8 cellular contexts compared by ENCODE assay signal in genomic region chr19:45514376-45515051, GRCh38. TPM values are rescaled to one million over a fixed set of nuclear protein-coding genes. Genes with fewer than 3 reads are reported as not detected.
DNase-seq lines count a peak whose midpoint lies in the region; ATAC-seq and TF ChIP-seq lines count a peak whose summit lies in the region.

No MANE protein-coding gene starts in this region.

- peaks cover 65% of the 10 kb centered on the region for H3K4me1 Mint-ChIP-seq in activated CD4-positive, alpha-beta memory T cell treated with anti-CD3 and anti-CD28 coated beads for 36 hours (ENCODE audit: low read depth)

- peaks cover 13% of the 10 kb centered on the region for H3K36me3 Mint-ChIP-seq in activated CD4-positive, alpha-beta memory T cell treated with anti-CD3 and anti-CD28 coated beads for 36 hours

- H3K27me3 Mint-ChIP-seq in activated CD4-positive, alpha-beta memory T cell treated with anti-CD3 and anti-CD28 coated beads for 36 hours, result no peaks in the 10 kb centered on the region

- peak overlapping the region; percentile 87 for H3K27ac Mint-ChIP-seq in activated CD4-positive, alpha-beta memory T cell treated with anti-CD3 and anti-CD28 coated beads for 36 hours

- POLR2A ChIA-PET in activated CD4-positive, alpha-beta memory T cell treated with anti-CD3 and anti-CD28 coated beads for 36 hours (lab: Charles Lee), result interaction anchor here (0.8 kb wide), 1 partner anchor 128 kb away, joined by 3 read pairs; no protein-coding TSS in a partner anchor

- H3K4me3 Mint-ChIP-seq in activated CD4-positive, alpha-beta memory T cell treated with anti-CD3 and anti-CD28 coated beads for 36 hours, result peak overlapping the region; percentile 2

- peak overlapping the region; percentile 80 for H3K27ac ChIP-seq in HL-60 (replicated peaks)

- CTCF ChIA-PET in activated CD4-positive, alpha-beta memory T cell treated with anti-CD3 and anti-CD28 coated beads for 36 hours (lab: Charles Lee), result interaction anchor here (1.0 to 1.9 kb wide), 7 partner anchors 17 to 202 kb away, joined by 3 to 8 read pairs (median 4); partner anchors contain the start of genes QPCTL, RTN2 and SNRPD2

- no peaks in the 10 kb centered on the region for H3K27me3 ChIP-seq in HL-60 (ENCODE audit: insufficient read depth, poor library complexity, severe bottlenecking)

- intact Hi-C loops in activated CD4-positive, alpha-beta memory T cell treated with anti-CD3 and anti-CD28 coated beads for 36 hours (cut with micrococcal nuclease), result no loop called here

- DNase-seq in HL-60 (ENCODE audit: low read depth in 1 of 2, low spot score in 1 of 2) (no peak), iPS-NIHi11 (ENCODE audit: low spot score) (peak; percentile 32), NCI-H526 treated with DMSO at 0.1 percent for 48 hours (lab: John Stamatoyannopoulos, UW) (no peak), HK-2 (ENCODE audit: unreplicated experiment) (no peak), islet precursor cell (no peak)
- peak; percentile 35 for DNase-seq in activated CD4-positive, alpha-beta memory T cell treated with anti-CD3 and anti-CD28 coated beads for 36 hours
- DNase-seq in stimulated activated naive CD8-positive, alpha-beta T cell treated with anti-CD3 and anti-CD28 coated beads, Interleukin-15, Interleukin-2, amounts not matched to agents 100 U/mL and 50 U/mL, for 24 hours, result no peak

- no peak for TF ChIP-seq CTCF in HL-60 (IDR thresholded peaks at IDR 0.05; ENCODE audit: insufficient read depth, low read length)

- peak; percentile 59 for ATAC-seq in stimulated activated naive CD8-positive, alpha-beta T cell treated with anti-CD3 and anti-CD28 coated beads, Interleukin-15, Interleukin-2, amounts not matched to agents 100 U/mL and 50 U/mL, for 24 hours
- ATAC-seq in GM19467 (IDR thresholded peaks at IDR 0.05; ENCODE audit: unreplicated experiment), result no peak

- H3K9me3 Mint-ChIP-seq in activated CD4-positive, alpha-beta memory T cell treated with anti-CD3 and anti-CD28 coated beads for 36 hours, result no peaks in the 10 kb centered on the region

- no peak overlapping the region for H3K4me3 ChIP-seq in HL-60 (replicated peaks; ENCODE audit: insufficient read depth, low read length)

RNA-seq across cellular contexts. Expression of gene VASP, which starts 7.2 kb away (rescaled TPM):
- 100 to 1,000 TPM; 167 to 174 TPM for total RNA-seq in activated CD4-positive, alpha-beta memory T cell treated with anti-CD3 and anti-CD28 coated beads for 36 hours

RNA-seq across cellular contexts. Expression of gene PPM1N, which starts 16.3 kb away (rescaled TPM):
- total RNA-seq in activated CD4-positive, alpha-beta memory T cell treated with anti-CD3 and anti-CD28 coated beads for 36 hours, result 1 to 10 TPM; 3.5 to 3.6 TPM

RNA-seq across cellular contexts. Expression of gene RTN2, which starts 17.7 kb away (rescaled TPM):
- total RNA-seq in activated CD4-positive, alpha-beta memory T cell treated with anti-CD3 and anti-CD28 coated beads for 36 hours, result 1 to 10 TPM; 1.5 to 2.2 TPM

RNA-seq across cellular contexts. Expression of gene FOSB, which starts 46.7 kb away (rescaled TPM):
- 1 to 10 TPM; 3.7 to 5.9 TPM for total RNA-seq in activated CD4-positive, alpha-beta memory T cell treated with anti-CD3 and anti-CD28 coated beads for 36 hours

Comparison
In these comparisons a context has a peak if more than half of its experiments do, and no peak if none do; other contexts are left out.
1. DNase-seq: peak in activated CD4-positive, alpha-beta memory T cell treated with anti-CD3 and anti-CD28 coated beads for 36 hours (single experiment) and iPS-NIHi11 (single experiment); none in HL-60 (0 of 2), stimulated activated naive CD8-positive, alpha-beta T cell treated with anti-CD3 and anti-CD28 coated beads, Interleukin-15, Interleukin-2, amounts not matched to agents 100 U/mL and 50 U/mL, for 24 hours (single experiment), NCI-H526 treated with DMSO at 0.1 percent for 48 hours (single experiment), HK-2 (single experiment) and islet precursor cell (single experiment).